In the genomic region with DNA sequence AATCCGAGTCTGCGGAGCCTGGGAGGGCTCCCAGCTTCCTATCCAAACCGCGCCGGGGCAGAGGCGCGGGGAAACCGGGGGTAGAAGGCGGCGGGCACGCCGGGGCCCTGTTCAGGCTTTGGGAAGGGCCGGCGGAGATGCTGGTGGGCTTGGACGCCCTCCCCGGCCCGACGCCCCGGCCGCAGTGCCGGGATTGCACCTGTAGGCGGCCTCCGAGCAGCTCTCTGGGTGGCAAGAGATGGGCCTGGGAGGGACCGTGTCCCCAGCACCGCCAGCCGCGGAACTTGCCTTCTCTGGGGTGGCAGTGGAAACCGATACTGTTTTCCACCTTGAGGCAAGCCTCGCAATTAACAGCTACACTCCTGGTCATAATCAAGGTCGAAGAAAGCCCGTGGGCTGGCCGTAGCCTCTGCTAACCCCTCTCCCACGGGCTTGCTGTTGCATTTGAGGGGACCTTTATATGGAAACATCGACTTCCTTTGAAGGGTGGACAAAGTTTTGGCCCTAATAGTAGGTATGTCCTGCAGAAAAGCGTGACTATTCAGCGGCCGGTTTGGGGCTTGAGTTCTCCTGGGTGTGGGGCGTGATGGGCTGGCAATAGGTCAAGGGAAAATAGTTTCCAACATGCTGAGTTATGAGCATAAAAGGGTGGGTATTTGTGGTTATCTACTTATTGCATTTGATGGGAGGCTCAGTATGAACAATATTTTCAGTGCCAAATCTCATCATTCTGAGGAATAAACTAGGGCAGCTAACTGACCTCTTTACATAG, we compare ENCODE assay signal across 8 cellular contexts. TPM values are rescaled to one million over a fixed set of nuclear protein-coding genes. Genes with fewer than 3 reads are reported as not detected.
DNase-seq lines count a peak whose midpoint lies in the region; ATAC-seq and TF ChIP-seq lines count a peak whose summit lies in the region.

No MANE protein-coding gene starts in this region.

- peak overlapping the region; percentile 73 to 96 for H3K4me3 ChIP-seq in esophagus (ENCODE audit: low read depth in 1 of 2, low read length in 2 of 2)
- peak overlapping the region; percentile 86 for H3K4me3 ChIP-seq in mucosa of descending colon
- H3K4me3 ChIP-seq in tibial nerve: peak overlapping the region; percentile 68 to 89 (median 80)

- no peak for TF ChIP-seq POLR2A in tibial nerve (IDR thresholded peaks at IDR 0.05)

- POLR2A ChIA-PET in activated B cell treated with CpG ODN at 0.5 μM for 24 hours (lab: Charles Lee): no interaction called here

- H3K9me3 ChIP-seq in esophagus (ENCODE audit: control insufficient read depth in 2 of 2, insufficient read depth in 1 of 2, low read depth in 1 of 2, low read length in 1 of 2) (no peaks in the 10 kb centered on the region), mucosa of descending colon (no peaks in the 10 kb centered on the region), tibial nerve (no peaks in the 10 kb centered on the region)

- no peaks in the 10 kb centered on the region for H3K36me3 Mint-ChIP-seq in activated B cell treated with CpG ODN at 0.5 μM for 24 hours (ENCODE audit: low read depth)

- peaks cover 48% of the 10 kb centered on the region for H3K27me3 Mint-ChIP-seq in activated B cell treated with CpG ODN at 0.5 μM for 24 hours

- CTCF ChIA-PET in activated B cell treated with CpG ODN at 0.5 μM for 24 hours (lab: Charles Lee): no interaction called here

- DNase-seq in C1 segment of cervical spinal cord (lab: John Stamatoyannopoulos, UW) (peak in 10 of 14 donors; percentile 22 to 71 (median 60)), NCI-H2081 treated with DMSO at 0.1 percent for 48 hours (lab: John Stamatoyannopoulos, UW) (peak; percentile 6), activated B cell treated with CpG ODN at 0.5 μM for 24 hours (peak; percentile 26), mucosa of descending colon (peak; percentile 88 to 92 (median 90)), tibial nerve (ENCODE audit: low spot score in 2 of 2) (peak; percentile 59 to 74)

- no peaks in the 10 kb centered on the region for H3K9me3 Mint-ChIP-seq in activated B cell treated with CpG ODN at 0.5 μM for 24 hours

- ATAC-seq in GM18867 (IDR thresholded peaks at IDR 0.05; ENCODE audit: unreplicated experiment) (peak; percentile 49), HG03039 (IDR thresholded peaks at IDR 0.05; ENCODE audit: unreplicated experiment) (peak; percentile 35), activated B cell treated with CpG ODN at 0.5 μM for 24 hours (ENCODE audit: low read depth) (peak; percentile 36), mucosa of descending colon (peak; percentile 76)

- H3K27ac Mint-ChIP-seq in activated B cell treated with CpG ODN at 0.5 μM for 24 hours: no peak overlapping the region

- peaks cover 0 to 2% of the 10 kb centered on the region in 2 donors for H3K36me3 ChIP-seq in esophagus (ENCODE audit: control insufficient read depth in 2 of 2, insufficient read depth in 2 of 2, low read length in 1 of 2)
- no peaks in the 10 kb centered on the region for H3K36me3 ChIP-seq in mucosa of descending colon (ENCODE audit: low read depth)
- H3K36me3 ChIP-seq in tibial nerve: no peaks in the 10 kb centered on the region

- H3K27me3 ChIP-seq in esophagus (ENCODE audit: control insufficient read depth in 1 of 2, insufficient read depth in 2 of 2, low read length in 2 of 2): no peaks in the 10 kb centered on the region
- no peaks in the 10 kb centered on the region for H3K27me3 ChIP-seq in tibial nerve

- peak overlapping the region; percentile 60 for H3K4me3 Mint-ChIP-seq in activated B cell treated with CpG ODN at 0.5 μM for 24 hours

- H3K4me1 ChIP-seq in esophagus (ENCODE audit: control insufficient read depth in 2 of 2, insufficient read depth in 2 of 2, low read length in 1 of 2) (no peaks in the 10 kb centered on the region), mucosa of descending colon (ENCODE audit: low read depth) (peaks cover 7% of the 10 kb centered on the region), tibial nerve (peaks cover 0 to 28% (median 10%) of the 10 kb centered on the region in 4 donors)

- intact Hi-C loops in activated B cell treated with CpG ODN at 0.5 μM for 24 hours (cut with micrococcal nuclease) (loop anchor here (2.0 to 10.0 kb wide), 3 partner anchors 43 to 460 kb away; a partner anchor contains a TSS), mucosa of descending colon (cut with DNase I, micrococcal nuclease) (loop anchor here in 1 of 2 donors (10.0 kb wide), 1 partner anchor 190 kb away; no protein-coding TSS in a partner anchor)

- peaks cover 37% of the 10 kb centered on the region for H3K4me1 Mint-ChIP-seq in activated B cell treated with CpG ODN at 0.5 μM for 24 hours

- peak in 1 of 2 donors; percentile 50 for TF ChIP-seq EP300 in tibial nerve (IDR thresholded peaks at IDR 0.05)

- H3K27ac ChIP-seq in esophagus (ENCODE audit: low read depth in 2 of 2, low read length in 1 of 2): peak overlapping the region; percentile 100
- H3K27ac ChIP-seq in tibial nerve: peak overlapping the region; percentile 91 to 95 (median 95)

- TF ChIP-seq CTCF in activated B cell treated with CpG ODN at 0.5 μM for 24 hours (IDR thresholded peaks at IDR 0.05) (no peak), mucosa of descending colon (IDR thresholded peaks at IDR 0.05) (peak; percentile 88), tibial nerve (IDR thresholded peaks at IDR 0.05) (peak; percentile 72 to 96 (median 84))

- WGBS in esophagus, 2 donors: 2% methylated on average over 37 to 38 of the region's 38 CpGs
- 3 to 7% methylated on average over 21 to 38 of the region's 38 CpGs for WGBS in tibial nerve, 2 donors

RNA-seq across cellular contexts. Expression of a gene that starts 1.1 kb away (rescaled TPM):
- total RNA-seq in activated B cell treated with CpG ODN at 0.5 μM for 24 hours (not detected in 2 replicates), mucosa of descending colon (100 to 1,000 TPM in 1 of 3 donors, 10 to 100 TPM in 2; 87.1 to 104 (median 94.4) TPM), tibial nerve (100 to 1,000 TPM in 2 of 4 donors, 10 to 100 TPM in 2; 93.1 to 133 (median 112) TPM)
- 10 to 100 TPM; 36.5 to 48.8 TPM for polyA plus RNA-seq in esophagus

Comparison
In these comparisons a context has a peak if more than half of its experiments do, and no peak if none do; other contexts are left out.
1. Peak in every context shown above with its lines: DNase-seq, ATAC-seq, H3K4me3 ChIP-seq and H3K27ac ChIP-seq.
2. DNase-seq: peak in every context shown above with its lines; median percentile 90 in mucosa of descending colon; 66 in tibial nerve; 60 in C1 segment of cervical spinal cord; 26 in activated B cell treated with CpG ODN at 0.5 μM for 24 hours; 6 in NCI-H2081 treated with DMSO at 0.1 percent for 48 hours.
3. RNA of a gene that starts 1.1 kb away (total RNA-seq): 93.1 to 133 TPM in tibial nerve and 87.1 to 104 TPM in mucosa of descending colon; not detected in activated B cell treated with CpG ODN at 0.5 μM for 24 hours; every median in the first group is over 10 times any median in the second.